8 cellular contexts compared by ENCODE assay signal in genomic region chr11:12174145-12175143, GRCh38.
A peak's percentile ranks its signal among the peaks of the same experiment; 100 is the strongest.
DNase-seq lines count a peak whose midpoint lies in the region; ATAC-seq, FAIRE-seq and TF ChIP-seq lines count a peak whose summit lies in the region.

No MANE protein-coding gene starts in this region.

- H3K36me3 ChIP-seq in KMS-11 (ENCODE audit: insufficient read depth) (no peaks in the 10 kb centered on the region), GM12878 (ENCODE audit: control insufficient read depth in 2 of 2, insufficient read depth in 2 of 2, low read length in 1 of 2) (no peaks in the 10 kb centered on the region), thyroid gland (no peaks in the 10 kb centered on the region)

- RAD21 ChIA-PET in GM12878 (lab: Charles Lee; ENCODE audit: unreplicated experiment) = interaction anchor here (1.4 to 1.6 kb wide), 2 partner anchors 15 to 61 kb away, joined by 4 to 5 read pairs; no protein-coding TSS in a partner anchor

- TF ChIP-seq POLR2A in GM12878 (IDR thresholded peaks at IDR 0.05; ENCODE audit: low read depth, low read length) (no peak), thyroid gland (IDR thresholded peaks at IDR 0.05) (no peak)

- H3K27me3 ChIP-seq in KMS-11 (ENCODE audit: insufficient read depth, low read depth) = no peaks in the 10 kb centered on the region
- H3K27me3 ChIP-seq in GM12878 (replicated peaks in 1 of 2; ENCODE audit: control insufficient read depth in 2 of 2, insufficient read depth in 2 of 2, low read length in 1 of 2) = no peaks in the 10 kb centered on the region
- H3K27me3 ChIP-seq in thyroid gland = no peaks in the 10 kb centered on the region

- H3K4me2 ChIP-seq in KMS-11 (peak overlapping the region; percentile 49), GM12878 (ENCODE audit: control insufficient read depth, insufficient read depth) (peak overlapping the region; percentile 72)

- SMC1A ChIA-PET in GM12878 (lab: Charles Lee; ENCODE audit: uncharacterized antibody, unreplicated experiment) = interaction anchor here (0.6 to 1.6 kb wide), 5 partner anchors 10 to 342 kb away, joined by 3 to 4 read pairs (median 3); no protein-coding TSS in a partner anchor

- WGBS in GM12878 (ENCODE audit: insufficient coverage, insufficient replicate concordance, low lambda C conversion rate, missing lambda C conversion rate) = 29% methylated on average over 4 of the region's 4 CpGs
- 82 to 83% methylated on average over 4 of the region's 4 CpGs for WGBS in thyroid gland, 2 donors

- in situ Hi-C loops in GM12878 (cut with MboI) = no loop called here

- TF ChIP-seq CTCF in GM12865 (IDR thresholded peaks at IDR 0.05; ENCODE audit: insufficient read depth, low read depth, low read length, missing control alignments) = no peak
- TF ChIP-seq CTCF in KMS-11 (conservative IDR thresholded peaks at IDR 0.05; ENCODE audit: low read depth, low read length) = no peak
- no peak for TF ChIP-seq CTCF in GM12878 (IDR thresholded peaks at IDR 0.05 in 2 of 3, conservative IDR thresholded peaks at IDR 0.05 in 1 of 3; ENCODE audit: control insufficient read depth in 2 of 3, extremely low read depth in 1 of 3, insufficient read depth in 1 of 3, low read depth in 3 of 3, low read length in 3 of 3)
- no peak for TF ChIP-seq CTCF in thyroid gland (IDR thresholded peaks at IDR 0.05)

- TF ChIP-seq RAD21 in GM12878 (IDR thresholded peaks at IDR 0.05; ENCODE audit: insufficient read depth, low read depth, low read length) = no peak

- no peaks in the 10 kb centered on the region for H3K79me2 ChIP-seq in KMS-11 (ENCODE audit: insufficient read depth, low read depth)
- no peaks in the 10 kb centered on the region for H3K79me2 ChIP-seq in GM12878 (ENCODE audit: control insufficient read depth, insufficient read depth, low read length)

- FAIRE-seq in GM12878 (lab: Jason Lieb, UNC) (peak; percentile 79), urothelium cell line (lab: Jason Lieb, UNC) (no peak)

- H4K20me1 ChIP-seq in KMS-11 (ENCODE audit: insufficient read depth) = no peaks in the 10 kb centered on the region
- H4K20me1 ChIP-seq in GM12878 (ENCODE audit: control insufficient read depth, insufficient read depth) = no peaks in the 10 kb centered on the region

- ATAC-seq in GM21619 (IDR thresholded peaks at IDR 0.05; ENCODE audit: unreplicated experiment) (peak; percentile 78), GM12878 (peak; percentile 84)

- H2AFZ ChIP-seq in KMS-11 (ENCODE audit: low read depth) (peak overlapping the region; percentile 5), GM12878 (ENCODE audit: control insufficient read depth, low read depth, low read length) (no peak overlapping the region)

- BruUV-seq in GM12878 (replicated peaks; lab: Mats Ljungman, UMichigan) = no TSS peak

- H3K4me3 ChIP-seq in GM12865 (ENCODE audit: low read depth, low read length) (no peak overlapping the region; the same call in 1 of the 2 replicates), KMS-11 (IDR thresholded peaks at IDR 0.05; ENCODE audit: insufficient read depth, low read depth, low read length) (no peak overlapping the region), GM12878 (no peak overlapping the region), thyroid gland (replicated peaks in 1 of 3) (no peak overlapping the region)

- intact Hi-C loops in GM12878 (cut with micrococcal nuclease; ENCODE audit: unreplicated experiment) (no loop called here), thyroid gland (cut with DNase I) (no loop called here)

- TF ChIP-seq EP300 in GM12878 (IDR thresholded peaks at IDR 0.05; ENCODE audit: borderline replicate concordance in 1 of 2, control insufficient read depth in 1 of 2, low read depth in 2 of 2, low read length in 2 of 2) = peak; percentile 97 to 98

- H3K9ac ChIP-seq in KMS-11 = peak overlapping the region; percentile 53
- no peak overlapping the region for H3K9ac ChIP-seq in GM12878 (ENCODE audit: control insufficient read depth, insufficient read depth, low read length)

- POLR2A ChIA-PET in GM12878 (lab: Charles Lee) = interaction anchor here (0.7 kb wide), 1 partner anchor 71 kb away, joined by 3 read pairs; no protein-coding TSS in a partner anchor

- CTCF ChIA-PET in GM12878 (lab: Yijun Ruan, JAX) = interaction anchor here (1.0 kb wide), 1 partner anchor 7 kb away, joined by 4 read pairs; no protein-coding TSS in a partner anchor

- peak; percentile 81 for DNase-seq in GM12865 (ENCODE audit: low read depth)
- peak; percentile 81 for DNase-seq in GM12878 (ENCODE audit: low read depth, low spot score)
- DNase-seq in urothelium cell line (ENCODE audit: low spot score) = no peak
- DNase-seq in NCI-H1105 (lab: John Stamatoyannopoulos, UW) = no peak
- DNase-seq in thyroid gland = no peak
- no peak for DNase-seq in cerebellar nuclear complex (lab: John Stamatoyannopoulos, UW)

- H3K9me3 ChIP-seq in GM12878 (replicated peaks; ENCODE audit: control insufficient read depth, insufficient read depth, low read length) (peaks cover 1% of the 10 kb centered on the region; the same call in 1 of the 3 replicates), thyroid gland (no peaks in the 10 kb centered on the region)

- peaks cover 69% of the 10 kb centered on the region for H3K4me1 ChIP-seq in KMS-11 (ENCODE audit: low read depth, poor library complexity, severe bottlenecking)
- H3K4me1 ChIP-seq in GM12878 (ENCODE audit: control insufficient read depth, insufficient read depth, low read length) = peaks cover 15% of the 10 kb centered on the region
- peaks cover 7 to 15% of the 10 kb centered on the region in 2 donors for H3K4me1 ChIP-seq in thyroid gland

- H3K27ac ChIP-seq in KMS-11 (peak overlapping the region; percentile 90), GM12878 (ENCODE audit: control insufficient read depth, insufficient read depth) (peak overlapping the region; percentile 85), thyroid gland (no peak overlapping the region)

TF ChIP-seq in GM12878, 131 proteins besides CTCF, POLR2A, EP300 and RAD21 (continues in another document):
- TF ChIP-seq ZBTB33 (IDR thresholded peaks at IDR 0.05) = no peak
- no peak for TF ChIP-seq RBBP5 (conservative IDR thresholded peaks at IDR 0.05)
- TF ChIP-seq ZZZ3 (IDR thresholded peaks at IDR 0.05; ENCODE audit: control insufficient read depth, insufficient read length, low read depth) = no peak
- TF ChIP-seq RAD51 (IDR thresholded peaks at IDR 0.05) = 0 out of 2 replicates have a peak, but pooled peaks have one; percentile 27
- TF ChIP-seq NR2C2 (IDR thresholded peaks at IDR 0.05; ENCODE audit: borderline replicate concordance, control insufficient read depth, insufficient read length, low read depth) = no peak
- peak; percentile 96 for TF ChIP-seq MEF2B (IDR thresholded peaks at IDR 0.05; ENCODE audit: partially characterized antibody, poor library complexity, severe bottlenecking)
- no peak for TF ChIP-seq STAT1 (conservative IDR thresholded peaks at IDR 0.05)
- TF ChIP-seq CREB1 (IDR thresholded peaks at IDR 0.05; ENCODE audit: low read depth) = peak; percentile 85
- TF ChIP-seq BCL3 (IDR thresholded peaks at IDR 0.05; ENCODE audit: borderline replicate concordance, insufficient read depth, low read depth, low read length, poor library complexity, severe bottlenecking) = peak; percentile 82
- peak in 1 of 2 experiments; percentile 70; a peak in 1 of 4 replicates for TF ChIP-seq SRF (IDR thresholded peaks at IDR 0.05; ENCODE audit: low read depth in 2 of 2, low read length in 2 of 2)
- TF ChIP-seq RELA (IDR thresholded peaks at IDR 0.05; ENCODE audit: borderline replicate concordance, partially characterized antibody) = no peak
- TF ChIP-seq RELB (IDR thresholded peaks at IDR 0.05; ENCODE audit: low read depth) = peak; percentile 97
- TF ChIP-seq TCF12 (IDR thresholded peaks at IDR 0.05; ENCODE audit: low read depth, low read length) = 0 out of 2 replicates have a peak, but pooled peaks have one; percentile 32
- TF ChIP-seq CBX5 (IDR thresholded peaks at IDR 0.05; ENCODE audit: low read depth) = peak; percentile 54; the same call in 1 of the 2 replicates

Comparison
In these comparisons a context has a peak if more than half of its experiments do, and no peak if none do; other contexts are left out.
1. DNase-seq: peak in GM12865 (single experiment) and GM12878 (single experiment); none in urothelium cell line (single experiment), NCI-H1105 (single experiment), thyroid gland (0 of 2) and cerebellar nuclear complex (0 of 2).
2. H3K27ac ChIP-seq: peak in KMS-11 (single experiment) and GM12878 (single experiment); none in thyroid gland (0 of 3).